Comparison of ENCODE assay signal across 1 cellular context in the genomic region with DNA sequence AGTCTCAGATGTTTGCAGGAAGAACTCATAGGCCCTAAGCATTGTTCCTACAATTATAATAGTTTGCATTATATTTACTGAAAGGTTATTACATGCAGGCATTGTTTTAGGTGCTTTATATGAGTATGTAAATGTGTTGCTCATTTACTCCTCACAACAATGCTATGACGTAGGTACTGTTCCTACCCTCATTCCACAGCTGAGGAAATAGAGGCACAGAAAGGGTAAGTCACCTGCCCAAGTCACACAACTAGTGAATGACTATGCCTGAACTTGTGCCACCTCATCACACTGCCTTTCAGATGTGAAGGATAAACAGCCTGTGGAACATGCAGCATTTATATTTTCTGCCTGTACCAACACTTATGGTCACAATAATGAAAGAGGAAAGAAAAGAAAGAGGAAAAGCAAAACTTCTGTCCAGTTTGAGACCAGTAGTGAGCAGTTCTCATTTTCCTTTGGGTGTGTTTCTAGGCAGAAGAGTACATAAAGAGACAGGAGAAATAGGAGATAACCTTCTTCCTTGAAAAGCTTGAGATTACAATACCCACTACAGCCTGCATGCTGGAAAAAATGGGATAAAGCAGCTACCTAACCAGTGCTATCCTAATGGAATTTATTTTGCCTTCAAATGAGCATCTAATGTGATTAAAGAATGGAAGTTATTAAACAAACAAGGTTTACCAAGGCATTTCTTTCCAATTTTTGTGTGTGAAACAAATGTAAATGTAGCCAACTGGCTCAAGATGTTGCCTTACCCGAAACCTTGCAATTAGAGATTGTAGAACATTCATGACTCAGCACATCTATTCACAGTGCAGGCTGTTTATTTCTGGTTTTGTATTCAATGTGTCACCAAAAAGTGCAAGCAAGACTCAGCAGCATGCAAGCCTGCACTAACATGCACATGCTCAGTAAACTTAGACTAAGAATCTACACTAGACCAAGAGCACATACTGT.
TF ChIP-seq lines count a peak whose summit lies in the region.

No MANE protein-coding gene starts in this region.

TF ChIP-seq in SK-N-SH, 30 proteins besides CTCF, POLR2A, EP300 and RAD21 (continued from another document):
- TF ChIP-seq, protein P1, sequence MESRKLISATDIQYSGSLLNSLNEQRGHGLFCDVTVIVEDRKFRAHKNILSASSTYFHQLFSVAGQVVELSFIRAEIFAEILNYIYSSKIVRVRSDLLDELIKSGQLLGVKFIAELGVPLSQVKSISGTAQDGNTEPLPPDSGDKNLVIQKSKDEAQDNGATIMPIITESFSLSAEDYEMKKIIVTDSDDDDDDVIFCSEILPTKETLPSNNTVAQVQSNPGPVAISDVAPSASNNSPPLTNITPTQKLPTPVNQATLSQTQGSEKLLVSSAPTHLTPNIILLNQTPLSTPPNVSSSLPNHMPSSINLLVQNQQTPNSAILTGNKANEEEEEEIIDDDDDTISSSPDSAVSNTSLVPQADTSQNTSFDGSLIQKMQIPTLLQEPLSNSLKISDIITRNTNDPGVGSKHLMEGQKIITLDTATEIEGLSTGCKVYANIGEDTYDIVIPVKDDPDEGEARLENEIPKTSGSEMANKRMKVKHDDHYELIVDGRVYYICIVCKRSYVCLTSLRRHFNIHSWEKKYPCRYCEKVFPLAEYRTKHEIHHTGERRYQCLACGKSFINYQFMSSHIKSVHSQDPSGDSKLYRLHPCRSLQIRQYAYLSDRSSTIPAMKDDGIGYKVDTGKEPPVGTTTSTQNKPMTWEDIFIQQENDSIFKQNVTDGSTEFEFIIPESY (IDR thresholded peaks at IDR 0.05; ENCODE audit: borderline replicate concordance, low read depth) = no peak
- TF ChIP-seq REST (IDR thresholded peaks at IDR 0.05; ENCODE audit: low read depth, low read length) = no peak
